Comparison of ENCODE assay signal across 19 cellular contexts in genomic region chr9:27430754-27431540, GRCh38.
DNase-seq lines count a peak whose midpoint lies in the region; ATAC-seq and TF ChIP-seq lines count a peak whose summit lies in the region.
"Had no signal": no experiment of that assay in that cellular context is flagged by ENCODE, and none has a peak within 500 bp of the region (broad histone marks: within the 10 kb centered on the region; RNA-seq: fewer than 3 reads in every experiment).

No MANE protein-coding gene starts in this region.

- H3K27ac ChIP-seq in layer of hippocampus (ENCODE audit: low read depth, low read length) (peak overlapping the region; percentile 93), sigmoid colon (peak overlapping the region; percentile 48 to 60 (median 56))

- H3K27me3 ChIP-seq in layer of hippocampus (ENCODE audit: control insufficient read depth, insufficient read depth, low read length) (no peaks in the 10 kb centered on the region), sigmoid colon (no peaks in the 10 kb centered on the region)

- intact Hi-C loops in sigmoid colon (cut with DNase I), result no loop called here

- ATAC-seq in GM21515 (IDR thresholded peaks at IDR 0.05; ENCODE audit: unreplicated experiment), result no peak
- ATAC-seq: activated CD4-positive, alpha-beta T cell treated with anti-CD3 and anti-CD28 coated beads for 36 hours; Right ventricle myocardium inferior had no signal

- H3K4me3 Mint-ChIP-seq in brain, result peak overlapping the region in 1 of 5 experiments; percentile 7
- H3K4me3 Mint-ChIP-seq: activated CD4-positive, alpha-beta T cell treated with anti-CD3 and anti-CD28 coated beads for 36 hours had no signal

- H3K4me1 ChIP-seq in sigmoid colon, result peaks cover 0 to 63% (median 46%) of the 10 kb centered on the region in 4 donors

- WGBS in sigmoid colon, 2 donors, result 84 to 85% methylated on average over 5 of the region's 5 CpGs

- no peaks in the 10 kb centered on the region for H3K27me3 Mint-ChIP-seq in brain
- H3K27me3 Mint-ChIP-seq: activated CD4-positive, alpha-beta T cell treated with anti-CD3 and anti-CD28 coated beads for 36 hours had no signal

- H3K4me3 ChIP-seq in sigmoid colon, result no peak overlapping the region
- no peak overlapping the region for H3K4me3 ChIP-seq in foreskin fibroblast (ENCODE audit: low read depth in 1 of 2, low read length in 2 of 2)

- H3K27ac Mint-ChIP-seq in brain, result peak overlapping the region in 3 of 5 experiments; percentile 40 to 83 (median 46)
- H3K27ac Mint-ChIP-seq: activated CD4-positive, alpha-beta T cell treated with anti-CD3 and anti-CD28 coated beads for 36 hours had no signal

- H3K36me3 ChIP-seq in sigmoid colon, result no peaks in the 10 kb centered on the region

- H3K9me3 Mint-ChIP-seq in brain, result peaks cover 0 to 3% (median 0%) of the 10 kb centered on the region in 5 experiments

- no peak for TF ChIP-seq POLR2A in sigmoid colon (IDR thresholded peaks at IDR 0.05)

- H3K4me1 Mint-ChIP-seq in brain, result peaks cover 91% of the 10 kb centered on the region

- no peak for TF ChIP-seq EP300 in sigmoid colon (IDR thresholded peaks at IDR 0.05)

- TF ChIP-seq CTCF in brain (conservative IDR thresholded peaks at IDR 0.05) (no peak), sigmoid colon (IDR thresholded peaks at IDR 0.05) (no peak), foreskin fibroblast (IDR thresholded peaks at IDR 0.05; ENCODE audit: low read depth, low read length) (no peak)

- H3K36me3 Mint-ChIP-seq in brain, result no peaks in the 10 kb centered on the region

- H3K9me3 ChIP-seq in sigmoid colon, result no peaks in the 10 kb centered on the region

- DNase-seq in ELF-1 (ENCODE audit: low read depth, low spot score) (peak; percentile 38), sigmoid colon (no peak), NCI-H146 treated with DMSO at 0.1 percent for 48 hours (lab: John Stamatoyannopoulos, UW; ENCODE audit: unreplicated experiment) (no peak), NCI-H146 (lab: John Stamatoyannopoulos, UW) (no peak), foreskin fibroblast (no peak)
- DNase-seq: activated CD4-positive, alpha-beta T cell treated with anti-CD3 and anti-CD28 coated beads for 36 hours; activated naive CD4-positive, alpha-beta T cell treated with anti-CD3 and anti-CD28 coated beads, Interleukin-2, amount 50 U/mL, for 16 hours; activated T-cell treated with anti-CD3 and anti-CD28 coated beads for 4 hours; Calu3; effector CD8-positive, alpha-beta T cell; Karpas-422; NCI-H1436; NCI-H510A treated with DMSO at 0.1 percent for 48 hours; occipital lobe; stimulated activated CD4-positive, alpha-beta T cell treated with anti-CD3 and anti-CD28 coated beads, Interleukin-12 subunit alpha, Interleukin-12 subunit beta, amount 100 ng/mL, for 4 hours had no signal
